ENCODE assay signal across 1 cellular context in genomic region chr5:168755548-168756093, GRCh38.
TF ChIP-seq lines count a peak whose summit lies in the region.

No MANE protein-coding gene starts in this region.

TF ChIP-seq in SK-N-SH treated with all-trans-retinoic acid at 6 μM for 48 hours, 23 proteins besides CTCF, POLR2A, EP300 and RAD21 (continued from another document):
- TF ChIP-seq ZNF565 (CRISPR knock-in tag; conservative IDR thresholded peaks at IDR 0.05; ENCODE audit: low read depth): no peak
TF ChIP-seq in SK-N-SH treated with all-trans-retinoic acid at 6 μM for 48 hours: peak in this region for 0.
